In the genomic region with DNA sequence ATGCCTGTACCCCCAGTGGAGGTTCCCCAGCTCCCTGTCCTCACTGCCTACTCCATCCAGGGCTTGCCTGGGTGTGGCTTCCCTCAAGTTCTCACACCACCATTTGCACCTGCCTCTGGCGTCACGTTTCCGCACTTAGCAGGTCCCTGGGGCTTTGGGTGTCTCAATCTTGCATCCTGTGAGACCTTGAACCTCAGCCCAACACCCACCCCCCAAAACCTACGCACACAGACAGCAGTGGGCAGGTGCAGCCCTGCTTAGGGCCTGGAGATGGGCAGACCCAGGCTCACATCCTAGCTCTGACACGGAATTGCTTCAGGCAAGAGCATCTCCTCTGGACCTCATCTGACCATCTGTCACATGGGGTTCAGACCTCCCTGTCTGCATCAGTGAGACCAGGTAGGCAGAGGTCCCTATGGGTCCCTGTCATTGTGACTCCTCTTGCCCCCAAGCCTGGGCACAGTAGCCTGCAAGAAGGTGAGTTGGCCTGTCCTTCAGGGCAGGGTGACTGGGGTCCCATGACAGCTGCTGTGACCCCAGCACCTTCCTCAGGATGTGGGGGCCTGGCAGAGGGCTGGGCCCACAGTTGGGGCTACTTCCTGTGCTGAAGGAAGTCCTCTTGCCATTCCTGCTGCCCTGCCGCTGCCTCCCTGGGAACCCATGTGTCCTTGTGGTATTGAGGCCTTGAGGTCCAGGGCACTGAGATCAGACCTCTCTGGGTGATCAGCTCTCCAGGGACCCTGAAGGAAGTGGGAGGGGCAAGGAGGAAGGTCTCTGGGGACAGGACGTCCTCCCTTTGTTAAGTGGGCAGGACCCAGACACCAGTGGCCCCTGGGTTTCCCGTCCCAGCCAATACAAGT, we compare ENCODE assay signal across 8 cellular contexts. TPM values are rescaled to one million over a fixed set of nuclear protein-coding genes. Genes with fewer than 3 reads are reported as not detected.
DNase-seq lines count a peak whose midpoint lies in the region; ATAC-seq and TF ChIP-seq lines count a peak whose summit lies in the region.

No MANE protein-coding gene starts in this region.

- peaks cover 57% of the 10 kb centered on the region for H3K36me3 Mint-ChIP-seq in CD8-positive, alpha-beta T cell
- H3K36me3 Mint-ChIP-seq in neural crest cell (ENCODE audit: low read depth): no peaks in the 10 kb centered on the region

- POLR2A ChIA-PET in CD8-positive, alpha-beta T cell (lab: Charles Lee): interaction anchor here (1.3 to 7.5 kb wide), 10 partner anchors 12 to 217 kb away, joined by 3 to 156 read pairs (median 7); a partner anchor contains a TSS

- H3K4me3 Mint-ChIP-seq in CD8-positive, alpha-beta T cell: peak overlapping the region; percentile 94
- H3K4me3 Mint-ChIP-seq in neural crest cell: peak overlapping the region; percentile 23

- WGBS in adipose tissue, 3 donors: 27 to 73% (median 37%) methylated on average over 8 of the region's 8 CpGs

- CTCF ChIA-PET in CD8-positive, alpha-beta T cell (lab: Charles Lee): interaction anchor here (0.8 to 6.8 kb wide), 7 partner anchors 14 to 72 kb away, joined by 3 to 40 read pairs (median 4); a partner anchor contains a TSS

- H3K9me3 Mint-ChIP-seq in CD8-positive, alpha-beta T cell: no peaks in the 10 kb centered on the region
- H3K9me3 Mint-ChIP-seq in neural crest cell: no peaks in the 10 kb centered on the region

- H3K27me3 Mint-ChIP-seq in CD8-positive, alpha-beta T cell (ENCODE audit: low read depth): no peaks in the 10 kb centered on the region
- H3K27me3 Mint-ChIP-seq in neural crest cell (ENCODE audit: low read depth): no peaks in the 10 kb centered on the region

- H3K4me1 Mint-ChIP-seq in CD8-positive, alpha-beta T cell (ENCODE audit: low read depth): peaks cover 52% of the 10 kb centered on the region
- H3K4me1 Mint-ChIP-seq in neural crest cell: peaks cover 28% of the 10 kb centered on the region

- TF ChIP-seq CTCF in CD8-positive, alpha-beta T cell (IDR thresholded peaks at IDR 0.05): no peak
- no peak for TF ChIP-seq CTCF in Peyer's patch (IDR thresholded peaks at IDR 0.05)
- no peak for TF ChIP-seq CTCF in neural crest cell (conservative IDR thresholded peaks at IDR 0.05)

- peaks cover 62% of the 10 kb centered on the region for H3K4me1 ChIP-seq in CD8-positive, alpha-beta T cell (ENCODE audit: insufficient read depth, low read length)
- H3K4me1 ChIP-seq in Peyer's patch: peaks cover 0 to 36% (median 22%) of the 10 kb centered on the region in 4 donors

- peaks cover 49% of the 10 kb centered on the region for H3K36me3 ChIP-seq in CD8-positive, alpha-beta T cell (ENCODE audit: insufficient read depth, low read length)
- H3K36me3 ChIP-seq in Peyer's patch: peaks cover 0 to 27% (median 0%) of the 10 kb centered on the region in 3 donors

- H3K9me3 ChIP-seq in CD8-positive, alpha-beta T cell (ENCODE audit: low read length): no peaks in the 10 kb centered on the region
- H3K9me3 ChIP-seq in Peyer's patch: no peaks in the 10 kb centered on the region

- no peaks in the 10 kb centered on the region for H3K27me3 ChIP-seq in CD8-positive, alpha-beta T cell (ENCODE audit: insufficient read depth, low read length)
- H3K27me3 ChIP-seq in Peyer's patch: no peaks in the 10 kb centered on the region

- peak; percentile 72 for ATAC-seq in CD8-positive, alpha-beta T cell
- ATAC-seq in GM19467 (IDR thresholded peaks at IDR 0.05; ENCODE audit: unreplicated experiment) (peak; percentile 30), HG03520 (IDR thresholded peaks at IDR 0.05; ENCODE audit: unreplicated experiment) (no peak), HG02970 (IDR thresholded peaks at IDR 0.05; ENCODE audit: low FRiP score, unreplicated experiment) (no peak)

- TF ChIP-seq POLR2A in Peyer's patch (IDR thresholded peaks at IDR 0.05): no peak

- peak overlapping the region; percentile 98 for H3K27ac Mint-ChIP-seq in CD8-positive, alpha-beta T cell
- H3K27ac Mint-ChIP-seq in neural crest cell (ENCODE audit: unreplicated experiment): no peak overlapping the region

- H3K27ac ChIP-seq in CD8-positive, alpha-beta T cell (ENCODE audit: low read depth, low read length): peak overlapping the region; percentile 98
- peak overlapping the region; percentile 88 to 95 (median 94) for H3K27ac ChIP-seq in Peyer's patch
- H3K27ac ChIP-seq in adipose tissue (ENCODE audit: low read depth, low read length): peak overlapping the region; percentile 91

- peak overlapping the region; percentile 99 for H3K4me3 ChIP-seq in CD8-positive, alpha-beta T cell (ENCODE audit: low read depth, low read length)
- H3K4me3 ChIP-seq in Peyer's patch: peak overlapping the region; percentile 36 to 78 (median 64)

- peak; percentile 64 to 95 (median 75) for DNase-seq in CD8-positive, alpha-beta T cell
- DNase-seq in Peyer's patch (peak in 2 of 3 donors; percentile 96), neural crest cell (ENCODE audit: low read depth, low spot score) (no peak), posterior vena cava (ENCODE audit: low spot score) (no peak)

- intact Hi-C loops in CD8-positive, alpha-beta T cell (cut with DNase I, micrococcal nuclease): loop anchor here in 1 of 2 experiments (2.0 kb wide), 1 partner anchor 65 kb away; no protein-coding TSS in a partner anchor
- intact Hi-C loops in posterior vena cava (cut with DNase I): loop anchor here in 1 of 2 donors (10.0 kb wide), 1 partner anchor 355 kb away; no protein-coding TSS in a partner anchor

RNA-seq across cellular contexts. Expression of a gene that starts 2.0 kb away (rescaled TPM):
- 100 to 1,000 TPM; 397 to 405 TPM for total RNA-seq in CD8-positive, alpha-beta T cell
- total RNA-seq in Peyer's patch (10 to 100 TPM; 18.0 to 48.7 (median 24.7) TPM), neural crest cell (17.5 and 23.6 TPM in 2 replicates), posterior vena cava (10 to 100 TPM; 62.9 to 64.2 TPM)
- polyA plus RNA-seq in adipose tissue: 100 to 1,000 TPM in 1 of 3 donors, 10 to 100 TPM in 2; 23.7 to 105 (median 36.3) TPM

RNA-seq across cellular contexts. Expression of a gene that starts 22.9 kb away (rescaled TPM):
- total RNA-seq in CD8-positive, alpha-beta T cell: 100 to 1,000 TPM; 380 to 384 TPM
- total RNA-seq in Peyer's patch (10 to 100 TPM; 46.6 to 86.9 (median 59.7) TPM), neural crest cell (49.0 and 53.7 TPM in 2 replicates), posterior vena cava (10 to 100 TPM; 57.6 to 80.8 TPM)
- polyA plus RNA-seq in adipose tissue: 10 to 100 TPM; 30.8 to 61.2 (median 50.4) TPM

RNA-seq across cellular contexts. Expression of a gene that starts 24.3 kb away (rescaled TPM):
- total RNA-seq in CD8-positive, alpha-beta T cell: 10 to 100 TPM; 52.7 to 56.4 TPM
- total RNA-seq in Peyer's patch (100 to 1,000 TPM in 1 of 4 donors, 10 to 100 TPM in 3; 60.2 to 106 (median 81.3) TPM), neural crest cell (58.2 and 58.9 TPM in 2 replicates), posterior vena cava (10 to 100 TPM; 21.3 to 22.6 TPM)
- 10 to 100 TPM; 11.1 to 16.8 (median 13.3) TPM for polyA plus RNA-seq in adipose tissue

RNA-seq across cellular contexts. Expression of a gene that starts 25.8 kb away (rescaled TPM):
- 10 to 100 TPM; 56.6 to 65.7 TPM for total RNA-seq in CD8-positive, alpha-beta T cell
- total RNA-seq in Peyer's patch: 100 to 1,000 TPM; 106 to 209 (median 150) TPM
- polyA plus RNA-seq in adipose tissue: 10 to 100 TPM; 21.4 to 85.5 (median 66.0) TPM
- total RNA-seq in neural crest cell: 88.3 and 94.0 TPM in 2 replicates
- total RNA-seq in posterior vena cava: 10 to 100 TPM; 39.1 to 46.3 TPM

RNA-seq across cellular contexts. Expression of a gene that starts 44.3 kb away (rescaled TPM):
- total RNA-seq in CD8-positive, alpha-beta T cell: 10 to 100 TPM in 1 of 2 experiments, 1 to 10 TPM in 1; 9.1 to 11.1 TPM
- 1 to 10 TPM in 3 of 4 donors, not detected in 1; 1.5 to 3.5 (median 2.5) TPM for total RNA-seq in Peyer's patch
- 1 to 10 TPM in 2 of 3 donors, under 1 TPM in 1; 0.20 to 4.4 (median 3.2) TPM for polyA plus RNA-seq in adipose tissue
- total RNA-seq in neural crest cell: 1.0 and 1.1 TPM in 2 replicates
- total RNA-seq in posterior vena cava: under 1 TPM; 0.65 to 0.71 TPM

Comparison
In these comparisons a context has a peak if more than half of its experiments do, and no peak if none do; other contexts are left out.
1. ATAC-seq: peak in CD8-positive, alpha-beta T cell (single experiment) and GM19467 (single experiment); none in HG03520 (single experiment) and HG02970 (single experiment).
2. DNase-seq: peak in CD8-positive, alpha-beta T cell (7 of 7) and Peyer's patch (2 of 3); none in neural crest cell (single experiment) and posterior vena cava (single experiment).
3. RNA of a gene that starts 2.0 kb away (total RNA-seq): 397 to 405 TPM in CD8-positive, alpha-beta T cell; 62.9 to 64.2 TPM in posterior vena cava, 18.0 to 48.7 TPM in Peyer's patch and 17.5 to 23.6 TPM in neural crest cell; every median in the first group is over 4 times any median in the second.
4. Peak in every context shown above with its lines, with median percentiles within 50 percentile points of each other: H3K27ac ChIP-seq.